8 cellular contexts compared by ENCODE assay signal in the genomic region with DNA sequence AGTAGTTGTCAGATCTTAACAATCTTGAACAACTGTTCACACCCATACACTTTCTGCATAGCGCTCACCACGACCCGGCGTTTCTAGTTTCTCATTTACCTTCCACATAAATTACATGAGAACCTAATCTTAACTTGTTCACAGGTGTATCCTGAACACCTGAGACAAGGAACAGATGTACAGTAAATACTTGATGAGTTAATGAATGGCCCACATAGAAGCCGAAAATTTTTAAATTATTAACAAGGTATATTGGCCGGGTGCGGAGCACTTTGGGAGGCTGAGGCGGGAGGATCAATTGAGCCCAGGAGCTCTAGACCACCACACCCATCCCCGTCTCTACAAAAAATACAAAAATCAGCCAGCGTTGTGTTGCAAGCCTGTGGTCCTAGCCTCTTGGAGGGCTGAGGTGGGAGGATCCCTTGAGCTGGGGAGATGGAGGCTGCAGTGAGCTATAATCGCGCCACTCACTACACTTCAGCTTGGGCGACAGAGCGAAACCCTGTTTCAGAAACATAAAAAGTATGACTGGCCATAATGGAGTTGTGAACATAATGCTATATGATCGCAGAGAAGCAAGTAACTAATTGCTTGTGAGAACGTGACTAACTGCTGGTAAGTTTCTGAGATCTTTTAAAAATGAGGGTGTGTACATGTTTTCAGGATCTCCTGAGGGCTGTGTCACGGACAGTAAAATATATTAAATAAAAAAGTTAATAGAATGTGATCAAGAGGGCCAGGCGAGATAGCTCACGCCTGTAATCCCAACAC. TPM values are rescaled to one million over a fixed set of nuclear protein-coding genes. Genes with fewer than 3 reads are reported as not detected.
DNase-seq lines count a peak whose midpoint lies in the region; ATAC-seq and TF ChIP-seq lines count a peak whose summit lies in the region.

No MANE protein-coding gene starts in this region.

- 82 to 84% methylated on average over 19 of the region's 19 CpGs for WGBS in aorta, 2 donors

- POLR2A ChIA-PET in AG04449 (lab: Yijun Ruan, JAX), result no interaction called here

- no peaks in the 10 kb centered on the region for H3K9me3 ChIP-seq in ascending aorta
- no peaks in the 10 kb centered on the region for H3K9me3 ChIP-seq in lower lobe of right lung
- H3K9me3 ChIP-seq in aorta (ENCODE audit: control insufficient read depth, low read length), result no peaks in the 10 kb centered on the region

- intact Hi-C loops in ascending aorta (cut with DNase I) (loop anchor here (1.0 to 10.0 kb wide), 3 partner anchors 269 to 618 kb away; a partner anchor contains a TSS), lower lobe of right lung (cut with DNase I) (no loop called here), aorta (cut with DNase I) (loop anchor here in 1 of 2 donors (10.0 kb wide), 1 partner anchor 68 kb away; no protein-coding TSS in a partner anchor)

- ATAC-seq in lower lobe of right lung (no peak), aorta (ENCODE audit: low FRiP score) (no peak), GM19395 (IDR thresholded peaks at IDR 0.05; ENCODE audit: unreplicated experiment) (no peak)

- H3K27me3 ChIP-seq in ascending aorta (no peaks in the 10 kb centered on the region), lower lobe of right lung (ENCODE audit: low read depth) (no peaks in the 10 kb centered on the region), aorta (ENCODE audit: control insufficient read depth in 1 of 2, insufficient read depth in 2 of 2, low read length in 1 of 2) (no peaks in the 10 kb centered on the region)

- CTCF ChIA-PET in AG04449 (lab: Yijun Ruan, JAX), result interaction anchor here (1.3 to 9.4 kb wide), 2 partner anchors 261 to 361 kb away, joined by 4 to 196 read pairs; no protein-coding TSS in a partner anchor

- peak overlapping the region; percentile 93 to 97 for H3K27ac ChIP-seq in ascending aorta
- H3K27ac ChIP-seq in lower lobe of right lung, result peak overlapping the region; percentile 99
- peak overlapping the region; percentile 36 to 98 for H3K27ac ChIP-seq in aorta (ENCODE audit: low read depth in 1 of 2, low read length in 2 of 2)

- H3K4me1 ChIP-seq in ascending aorta (peaks cover 0 to 18% of the 10 kb centered on the region in 2 donors), lower lobe of right lung (peaks cover 38% of the 10 kb centered on the region), aorta (ENCODE audit: control insufficient read depth in 1 of 2, insufficient read depth in 2 of 2, low read length in 2 of 2) (no peaks in the 10 kb centered on the region)

- H3K4me3 ChIP-seq in AG04449 (ENCODE audit: low read depth, low read length) (peak overlapping the region; percentile 72), HFF-Myc (replicated peaks; ENCODE audit: low read depth, low read length) (peak overlapping the region; percentile 75), ascending aorta (peak overlapping the region; percentile 75 to 97), lower lobe of right lung (peak overlapping the region; percentile 84), aorta (ENCODE audit: low read length in 2 of 2) (peak overlapping the region; percentile 49 to 67)

- no peak for DNase-seq in AG04449 (ENCODE audit: low read depth, low spot score)
- DNase-seq in HFF-Myc (ENCODE audit: extremely low read depth, low read depth), result no peak
- no peak for DNase-seq in ascending aorta (ENCODE audit: low spot score in 2 of 2)
- no peak for DNase-seq in lower lobe of right lung
- peak in 1 of 2 donors; percentile 30 for DNase-seq in aorta
- no peak for DNase-seq in dermis blood vessel endothelial cell
- no peak for DNase-seq in NCI-H510A (lab: John Stamatoyannopoulos, UW)

- TF ChIP-seq CTCF in AG04449 (IDR thresholded peaks at IDR 0.05; ENCODE audit: insufficient read depth, low read length, missing control alignments) (no peak), HFF-Myc (IDR thresholded peaks at IDR 0.05; ENCODE audit: low read depth, low read length, missing control alignments) (no peak), ascending aorta (IDR thresholded peaks at IDR 0.05) (no peak), lower lobe of right lung (IDR thresholded peaks at IDR 0.05) (no peak)

- H3K36me3 ChIP-seq in ascending aorta (no peaks in the 10 kb centered on the region), lower lobe of right lung (no peaks in the 10 kb centered on the region), aorta (ENCODE audit: control insufficient read depth in 1 of 2, insufficient read depth in 2 of 2, low read length in 1 of 2) (no peaks in the 10 kb centered on the region)

RNA-seq across cellular contexts. Expression of a gene that starts 1.0 kb away (rescaled TPM):
- total RNA-seq in ascending aorta, result 24.8 TPM
- total RNA-seq in lower lobe of right lung, result 53.9 TPM
- 10 to 100 TPM; 65.3 to 66.8 TPM for total RNA-seq in aorta
- 10 to 100 TPM; 12.5 to 16.4 TPM for polyA plus RNA-seq in aorta
- total RNA-seq in dermis blood vessel endothelial cell, result 35.6 and 41.3 TPM in 2 replicates

RNA-seq across cellular contexts. Expression of a gene that starts 20.2 kb away (rescaled TPM):
- total RNA-seq in ascending aorta, result 25.8 TPM
- total RNA-seq in lower lobe of right lung, result 54.6 TPM
- total RNA-seq in aorta, result 10 to 100 TPM; 47.6 to 53.6 TPM
- 10 to 100 TPM; 12.8 to 54.2 TPM for polyA plus RNA-seq in aorta
- total RNA-seq in dermis blood vessel endothelial cell, result 79.3 and 104 TPM in 2 replicates
